8 cellular contexts compared by ENCODE assay signal in the genomic region with DNA sequence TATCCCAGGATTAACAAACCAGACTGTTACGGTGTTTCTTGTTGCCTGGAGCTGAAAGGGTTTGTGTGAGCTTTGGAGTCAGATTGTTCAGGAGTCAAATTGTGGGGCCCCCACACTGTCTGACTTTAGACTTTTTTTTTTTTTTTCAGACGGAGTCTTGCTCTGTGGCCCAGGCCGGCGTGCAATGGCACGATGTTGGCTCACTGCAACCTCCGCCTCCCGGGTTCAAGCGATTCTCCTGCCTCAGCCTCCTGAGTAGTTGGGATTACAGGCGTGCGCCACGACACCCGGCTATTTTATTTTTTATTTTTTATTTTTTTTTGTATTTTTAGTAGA. TPM values are rescaled to one million over a fixed set of nuclear protein-coding genes. Genes with fewer than 3 reads are reported as not detected.
DNase-seq lines count a peak whose midpoint lies in the region; ATAC-seq and TF ChIP-seq lines count a peak whose summit lies in the region.

No MANE protein-coding gene starts in this region.

- H3K4me1 Mint-ChIP-seq in HFFc6 (ENCODE audit: low read depth), result peaks cover 22% of the 10 kb centered on the region
- H3K4me1 Mint-ChIP-seq in activated CD8-positive, alpha-beta T cell treated with anti-CD3 and anti-CD28 coated beads, Interleukin-2, amount 10 ng/mL, durations not matched to agents 7 days and 5 days (ENCODE audit: low read depth), result peaks cover 39% of the 10 kb centered on the region
- H3K4me1 Mint-ChIP-seq in stimulated activated effector memory CD8-positive, alpha-beta T cell treated with anti-CD3 and anti-CD28 coated beads, Interleukin-12 subunit alpha, Interleukin-12 subunit beta, amount 100 ng/mL, for 72 hours, result peaks cover 45% of the 10 kb centered on the region

- CTCF ChIA-PET in activated CD8-positive, alpha-beta T cell treated with anti-CD3 and anti-CD28 coated beads, Interleukin-2, amount 10 ng/mL, durations not matched to agents 7 days and 5 days (lab: Charles Lee), result interaction anchor here (0.7 to 4.5 kb wide), 25 partner anchors 8 to 128 kb away, joined by 3 to 26 read pairs (median 6); partner anchors contain the start of genes CTDSP2, EEF1AKMT3 and METTL1

- H3K36me3 Mint-ChIP-seq in HFFc6 (ENCODE audit: low read depth), result peaks cover 27% of the 10 kb centered on the region
- peaks cover 21% of the 10 kb centered on the region for H3K36me3 Mint-ChIP-seq in activated CD8-positive, alpha-beta T cell treated with anti-CD3 and anti-CD28 coated beads, Interleukin-2, amount 10 ng/mL, durations not matched to agents 7 days and 5 days (ENCODE audit: low read depth)
- peaks cover 58% of the 10 kb centered on the region for H3K36me3 Mint-ChIP-seq in stimulated activated effector memory CD8-positive, alpha-beta T cell treated with anti-CD3 and anti-CD28 coated beads, Interleukin-12 subunit alpha, Interleukin-12 subunit beta, amount 100 ng/mL, for 72 hours

- TF ChIP-seq CTCF in HFFc6 (IDR thresholded peaks at IDR 0.05), result no peak

- H3K9me3 ChIP-seq in iPS-18c (ENCODE audit: control insufficient read depth, insufficient read depth, low read length), result no peaks in the 10 kb centered on the region

- ATAC-seq in activated CD8-positive, alpha-beta T cell treated with anti-CD3 and anti-CD28 coated beads, Interleukin-2, amount 10 ng/mL, durations not matched to agents 7 days and 5 days, result no peak
- ATAC-seq in stimulated activated effector memory CD8-positive, alpha-beta T cell treated with anti-CD3 and anti-CD28 coated beads, Interleukin-12 subunit alpha, Interleukin-12 subunit beta, amount 100 ng/mL, for 72 hours, result no peak
- no peak for ATAC-seq in HG02885 (IDR thresholded peaks at IDR 0.05; ENCODE audit: poor library complexity, unreplicated experiment)

- H3K4me3 Mint-ChIP-seq in HFFc6, result peak overlapping the region; percentile 97
- H3K4me3 Mint-ChIP-seq in activated CD8-positive, alpha-beta T cell treated with anti-CD3 and anti-CD28 coated beads, Interleukin-2, amount 10 ng/mL, durations not matched to agents 7 days and 5 days, result peak overlapping the region; percentile 99
- peak overlapping the region; percentile 99 for H3K4me3 Mint-ChIP-seq in stimulated activated effector memory CD8-positive, alpha-beta T cell treated with anti-CD3 and anti-CD28 coated beads, Interleukin-12 subunit alpha, Interleukin-12 subunit beta, amount 100 ng/mL, for 72 hours

- peak overlapping the region; percentile 96 for H3K4me3 ChIP-seq in iPS-18c (ENCODE audit: insufficient read depth, low read depth, low read length)

- H3K27ac Mint-ChIP-seq in HFFc6, result peak overlapping the region; percentile 85
- peak overlapping the region; percentile 96 for H3K27ac Mint-ChIP-seq in activated CD8-positive, alpha-beta T cell treated with anti-CD3 and anti-CD28 coated beads, Interleukin-2, amount 10 ng/mL, durations not matched to agents 7 days and 5 days
- peak overlapping the region; percentile 95 for H3K27ac Mint-ChIP-seq in stimulated activated effector memory CD8-positive, alpha-beta T cell treated with anti-CD3 and anti-CD28 coated beads, Interleukin-12 subunit alpha, Interleukin-12 subunit beta, amount 100 ng/mL, for 72 hours

- DNase-seq in HFFc6, result no peak
- DNase-seq in activated CD8-positive, alpha-beta T cell treated with anti-CD3 and anti-CD28 coated beads, Interleukin-2, amount 10 ng/mL, durations not matched to agents 7 days and 5 days, result no peak
- no peak for DNase-seq in stimulated activated effector memory CD8-positive, alpha-beta T cell treated with anti-CD3 and anti-CD28 coated beads, Interleukin-12 subunit alpha, Interleukin-12 subunit beta, amount 100 ng/mL, for 72 hours (ENCODE audit: low spot score in 2 of 2)
- no peak for DNase-seq in DMS79 (lab: John Stamatoyannopoulos, UW)
- DNase-seq in RPMI8226, result no peak
- DNase-seq in NCI-H345 treated with DMSO at 0.1 percent for 48 hours (lab: John Stamatoyannopoulos, UW; ENCODE audit: unreplicated experiment), result no peak

- POLR2A ChIA-PET in activated CD8-positive, alpha-beta T cell treated with anti-CD3 and anti-CD28 coated beads, Interleukin-2, amount 10 ng/mL, durations not matched to agents 7 days and 5 days (lab: Charles Lee), result interaction anchor here (0.8 to 1.6 kb wide), 7 partner anchors 11 to 158 kb away, joined by 3 to 7 read pairs (median 4); partner anchors contain the start of genes ATP23, CYP27B1, EEF1AKMT3 and METTL1

- no peaks in the 10 kb centered on the region for H3K9me3 Mint-ChIP-seq in HFFc6
- no peaks in the 10 kb centered on the region for H3K9me3 Mint-ChIP-seq in activated CD8-positive, alpha-beta T cell treated with anti-CD3 and anti-CD28 coated beads, Interleukin-2, amount 10 ng/mL, durations not matched to agents 7 days and 5 days (ENCODE audit: insufficient read depth)
- H3K9me3 Mint-ChIP-seq in stimulated activated effector memory CD8-positive, alpha-beta T cell treated with anti-CD3 and anti-CD28 coated beads, Interleukin-12 subunit alpha, Interleukin-12 subunit beta, amount 100 ng/mL, for 72 hours, result no peaks in the 10 kb centered on the region

- H3K27me3 Mint-ChIP-seq in HFFc6 (ENCODE audit: insufficient read depth), result peaks cover 2% of the 10 kb centered on the region; the same call in 1 of the 2 replicates
- H3K27me3 Mint-ChIP-seq in activated CD8-positive, alpha-beta T cell treated with anti-CD3 and anti-CD28 coated beads, Interleukin-2, amount 10 ng/mL, durations not matched to agents 7 days and 5 days (ENCODE audit: low read depth), result no peaks in the 10 kb centered on the region

RNA-seq across cellular contexts. Expression of gene TSFM, which starts 0.8 kb away (rescaled TPM):
- total RNA-seq in HFFc6 (2021; fragmentation: NEBNext Ultra II Directional; extraction: Animal tissue kit (Norgen Biotek cat#: 25700)), result 10 to 100 TPM; 28.6 to 36.8 (median 33.7) TPM
- total RNA-seq in activated CD8-positive, alpha-beta T cell treated with anti-CD3 and anti-CD28 coated beads, Interleukin-2, amount 10 ng/mL, durations not matched to agents 7 days and 5 days, result 10 to 100 TPM; 35.0 to 35.8 TPM

RNA-seq across cellular contexts. Expression of gene EEF1AKMT3, which starts 11.0 kb away (rescaled TPM):
- total RNA-seq in HFFc6 (2021; fragmentation: NEBNext Ultra II Directional; extraction: Animal tissue kit (Norgen Biotek cat#: 25700)), result 1 to 10 TPM; 6.3 to 9.0 (median 7.8) TPM
- total RNA-seq in activated CD8-positive, alpha-beta T cell treated with anti-CD3 and anti-CD28 coated beads, Interleukin-2, amount 10 ng/mL, durations not matched to agents 7 days and 5 days, result 1 to 10 TPM; 3.1 to 3.2 TPM

RNA-seq across cellular contexts. Expression of gene METTL1, which starts 11.5 kb away (rescaled TPM):
- 10 to 100 TPM; 30.0 to 41.8 (median 36.0) TPM for total RNA-seq in HFFc6 (2021; fragmentation: NEBNext Ultra II Directional; extraction: Animal tissue kit (Norgen Biotek cat#: 25700))
- total RNA-seq in activated CD8-positive, alpha-beta T cell treated with anti-CD3 and anti-CD28 coated beads, Interleukin-2, amount 10 ng/mL, durations not matched to agents 7 days and 5 days, result 10 to 100 TPM; 26.3 to 28.8 TPM

RNA-seq across cellular contexts. Expression of gene CYP27B1, which starts 16.6 kb away (rescaled TPM):
- total RNA-seq in HFFc6 (2021; fragmentation: NEBNext Ultra II Directional; extraction: Animal tissue kit (Norgen Biotek cat#: 25700)), result 1 to 10 TPM in 3 of 6 experiments, under 1 TPM in 3; 0.57 to 1.8 (median 0.96) TPM
- total RNA-seq in activated CD8-positive, alpha-beta T cell treated with anti-CD3 and anti-CD28 coated beads, Interleukin-2, amount 10 ng/mL, durations not matched to agents 7 days and 5 days, result 1 to 10 TPM; 2.3 to 2.6 TPM

RNA-seq across cellular contexts. Expression of gene MARCHF9, which starts 28.5 kb away (rescaled TPM):
- total RNA-seq in HFFc6 (2021; fragmentation: NEBNext Ultra II Directional; extraction: Animal tissue kit (Norgen Biotek cat#: 25700)), result 1 to 10 TPM in 4 of 6 experiments, under 1 TPM in 2; 0.94 to 3.2 (median 1.2) TPM
- total RNA-seq in activated CD8-positive, alpha-beta T cell treated with anti-CD3 and anti-CD28 coated beads, Interleukin-2, amount 10 ng/mL, durations not matched to agents 7 days and 5 days, result 10 to 100 TPM; 23.6 to 24.4 TPM
